In genomic region chr11:119092880-119093665, GRCh38 we compare ENCODE assay signal across 8 cellular contexts. TPM values are rescaled to one million over a fixed set of nuclear protein-coding genes. Genes with fewer than 3 reads are reported as not detected.
DNase-seq lines count a peak whose midpoint lies in the region; ATAC-seq and TF ChIP-seq lines count a peak whose summit lies in the region.

No MANE protein-coding gene starts in this region.

- peak overlapping the region; percentile 92 to 93 for H3K27ac Mint-ChIP-seq in natural killer cell treated with Interleukin-12 subunit alpha and Interleukin-12 subunit beta and Interleukin-15 and Interleukin-18, amount 100 ng/mL, for 72 hours

- H3K27me3 ChIP-seq in breast epithelium, result no peaks in the 10 kb centered on the region

- H3K4me3 ChIP-seq in Jurkat, Clone E6-1 (ENCODE audit: low read length), result peak overlapping the region; percentile 69
- peak overlapping the region; percentile 62 to 93 (median 71) for H3K4me3 ChIP-seq in breast epithelium

- intact Hi-C loops in breast epithelium (cut with DNase I; ENCODE audit: low total_unique reads), result no loop called here

- no peak for ATAC-seq in natural killer cell treated with Interleukin-12 subunit alpha and Interleukin-12 subunit beta and Interleukin-15 and Interleukin-18, amount 100 ng/mL, for 72 hours
- ATAC-seq in HG02610 (IDR thresholded peaks at IDR 0.05; ENCODE audit: unreplicated experiment), result no peak
- no peak for ATAC-seq in GM18867 (IDR thresholded peaks at IDR 0.05; ENCODE audit: unreplicated experiment)

- H3K9me3 Mint-ChIP-seq in natural killer cell treated with Interleukin-12 subunit alpha and Interleukin-12 subunit beta and Interleukin-15 and Interleukin-18, amount 100 ng/mL, for 72 hours, result no peaks in the 10 kb centered on the region

- DNase-seq in COLO668 (lab: John Stamatoyannopoulos, UW; ENCODE audit: unreplicated experiment) (peak; percentile 21), breast epithelium (ENCODE audit: low spot score in 2 of 2) (peak in 1 of 2 donors; percentile 41), GM03348 (ENCODE audit: low spot score) (no peak), cortex of kidney (lab: John Stamatoyannopoulos, UW) (no peak)
- DNase-seq in Jurkat, Clone E6-1 (ENCODE audit: low read depth, low spot score), result no peak
- no peak for DNase-seq in natural killer cell treated with Interleukin-12 subunit alpha and Interleukin-12 subunit beta and Interleukin-15 and Interleukin-18, amount 100 ng/mL, for 72 hours (ENCODE audit: low spot score)

- H3K36me3 Mint-ChIP-seq in natural killer cell treated with Interleukin-12 subunit alpha and Interleukin-12 subunit beta and Interleukin-15 and Interleukin-18, amount 100 ng/mL, for 72 hours, result peaks cover 20% of the 10 kb centered on the region

- H3K4me1 Mint-ChIP-seq in natural killer cell treated with Interleukin-12 subunit alpha and Interleukin-12 subunit beta and Interleukin-15 and Interleukin-18, amount 100 ng/mL, for 72 hours (ENCODE audit: low read depth in 2 of 2), result peaks cover 32 to 39% of the 10 kb centered on the region in 2 donors

- no peaks in the 10 kb centered on the region for H3K9me3 ChIP-seq in breast epithelium

- TF ChIP-seq POLR2A in breast epithelium (IDR thresholded peaks at IDR 0.05), result no peak

- H3K27ac ChIP-seq in breast epithelium, result peak overlapping the region; percentile 4 to 92

- no peak for TF ChIP-seq CTCF in breast epithelium (IDR thresholded peaks at IDR 0.05)

- peaks cover 6% of the 10 kb centered on the region in 2 donors for H3K4me1 ChIP-seq in breast epithelium

- H3K27me3 Mint-ChIP-seq in natural killer cell treated with Interleukin-12 subunit alpha and Interleukin-12 subunit beta and Interleukin-15 and Interleukin-18, amount 100 ng/mL, for 72 hours, result no peaks in the 10 kb centered on the region

- H3K36me3 ChIP-seq in breast epithelium, result peaks cover 10% of the 10 kb centered on the region

- H3K4me3 Mint-ChIP-seq in natural killer cell treated with Interleukin-12 subunit alpha and Interleukin-12 subunit beta and Interleukin-15 and Interleukin-18, amount 100 ng/mL, for 72 hours, result peak overlapping the region; percentile 91

RNA-seq across cellular contexts. Expression of gene HMBS, which starts 8.4 kb away (rescaled TPM):
- 106 TPM for polyA plus RNA-seq in Jurkat, Clone E6-1 (2012; ENCODE audit: insufficient read depth, insufficient read length)
- 10 to 100 TPM in 1 of 3 donors, 1 to 10 TPM in 2; 5.6 to 21.6 (median 8.9) TPM for total RNA-seq in breast epithelium
- total RNA-seq in natural killer cell treated with Interleukin-12 subunit alpha and Interleukin-12 subunit beta and Interleukin-15 and Interleukin-18, amount 100 ng/mL, for 72 hours, result 10 to 100 TPM; 18.0 to 53.9 TPM

RNA-seq across cellular contexts. Expression of gene DPAGT1, which starts 8.6 kb away (rescaled TPM):
- polyA plus RNA-seq in Jurkat, Clone E6-1 (2012; ENCODE audit: insufficient read depth, insufficient read length), result 43.7 TPM
- total RNA-seq in breast epithelium, result 10 to 100 TPM; 18.4 to 32.5 (median 27.2) TPM
- total RNA-seq in natural killer cell treated with Interleukin-12 subunit alpha and Interleukin-12 subunit beta and Interleukin-15 and Interleukin-18, amount 100 ng/mL, for 72 hours, result 10 to 100 TPM; 51.9 to 96.2 TPM

RNA-seq across cellular contexts. Expression of gene C2CD2L, which starts 14.1 kb away (rescaled TPM):
- polyA plus RNA-seq in Jurkat, Clone E6-1 (2012; ENCODE audit: insufficient read depth, insufficient read length), result 17.4 TPM
- total RNA-seq in breast epithelium, result 1 to 10 TPM; 5.1 to 6.9 (median 6.3) TPM
- total RNA-seq in natural killer cell treated with Interleukin-12 subunit alpha and Interleukin-12 subunit beta and Interleukin-15 and Interleukin-18, amount 100 ng/mL, for 72 hours, result 10 to 100 TPM; 37.9 to 58.4 TPM

RNA-seq across cellular contexts. Expression of gene VPS11, which starts 25.5 kb away (rescaled TPM):
- polyA plus RNA-seq in Jurkat, Clone E6-1 (2012; ENCODE audit: insufficient read depth, insufficient read length), result 38.9 TPM
- total RNA-seq in breast epithelium, result 10 to 100 TPM; 38.0 to 53.9 (median 46.6) TPM
- total RNA-seq in natural killer cell treated with Interleukin-12 subunit alpha and Interleukin-12 subunit beta and Interleukin-15 and Interleukin-18, amount 100 ng/mL, for 72 hours, result 10 to 100 TPM; 34.7 to 42.0 TPM

RNA-seq across cellular contexts. Expression of gene HINFP, which starts 28.3 kb away (rescaled TPM):
- polyA plus RNA-seq in Jurkat, Clone E6-1 (2012; ENCODE audit: insufficient read depth, insufficient read length), result 28.8 TPM
- 10 to 100 TPM; 17.9 to 29.6 (median 29.2) TPM for total RNA-seq in breast epithelium
- 10 to 100 TPM; 33.4 to 49.5 TPM for total RNA-seq in natural killer cell treated with Interleukin-12 subunit alpha and Interleukin-12 subunit beta and Interleukin-15 and Interleukin-18, amount 100 ng/mL, for 72 hours

Comparison
In these comparisons a context has a peak if more than half of its experiments do, and no peak if none do; other contexts are left out.
1. RNA of gene C2CD2L, which starts 14.1 kb away (total RNA-seq): 37.9 to 58.4 TPM in natural killer cell treated with Interleukin-12 subunit alpha and Interleukin-12 subunit beta and Interleukin-15 and Interleukin-18, amount 100 ng/mL, for 72 hours; 5.1 to 6.9 TPM in breast epithelium; every median in the first group is over 4 times any median in the second.